In genomic region chr2:174776223-174776622, GRCh38 we compare ENCODE assay signal across 13 cellular contexts. TPM values are rescaled to one million over a fixed set of nuclear protein-coding genes. Genes with fewer than 3 reads are reported as not detected.
DNase-seq lines count a peak whose midpoint lies in the region; ATAC-seq and TF ChIP-seq lines count a peak whose summit lies in the region.
"Had no signal": no experiment of that assay in that cellular context is flagged by ENCODE, and none has a peak within 500 bp of the region (broad histone marks: within the 10 kb centered on the region; RNA-seq: fewer than 3 reads in every experiment).

No MANE protein-coding gene starts in this region.

- H3K4me3 ChIP-seq in OCI-LY1 (ENCODE audit: low read depth, low read length, poor library complexity, severe bottlenecking) (no peak overlapping the region), retinal pigment epithelial cell (ENCODE audit: low read length) (no peak overlapping the region), tibial nerve (no peak overlapping the region)
- H3K4me3 ChIP-seq: SK-N-MC had no signal

- 0 out of 2 replicates have a peak, but pooled peaks cover 3% of the 10 kb centered on the region for H3K27me3 ChIP-seq in OCI-LY1 (ENCODE audit: insufficient read depth, low read length)
- H3K27me3 ChIP-seq in tibial nerve, result no peaks in the 10 kb centered on the region

- H3K36me3 ChIP-seq in OCI-LY1 (ENCODE audit: insufficient read depth, low read length) (no peaks in the 10 kb centered on the region), tibial nerve (no peaks in the 10 kb centered on the region)

- H3K4me1 Mint-ChIP-seq in activated naive CD8-positive, alpha-beta T cell treated with anti-CD3 and anti-CD28 coated beads for 36 hours, result peaks cover 70% of the 10 kb centered on the region
- H3K4me1 Mint-ChIP-seq in activated naive CD8-positive, alpha-beta T cell treated with anti-CD3 and anti-CD28 coated beads, Interleukin-2, amount 50 U/mL, for 24 hours, result peaks cover 56% of the 10 kb centered on the region
- H3K4me1 Mint-ChIP-seq in endothelial cell (ENCODE audit: unreplicated experiment), result peaks cover 42% of the 10 kb centered on the region

- no peak for ATAC-seq in activated naive CD8-positive, alpha-beta T cell treated with anti-CD3 and anti-CD28 coated beads, Interleukin-2, amount 50 U/mL, for 24 hours
- ATAC-seq in GM19324 (IDR thresholded peaks at IDR 0.05; ENCODE audit: low FRiP score, unreplicated experiment), result no peak
- ATAC-seq: natural killer cell treated with Interleukin-12 subunit alpha and Interleukin-12 subunit beta and Interleukin-15 and Interleukin-18, amount 100 ng/mL, for 72 hours had no signal

- H3K79me2 ChIP-seq in OCI-LY1 (ENCODE audit: insufficient read depth, low read length), result no peaks in the 10 kb centered on the region

- H3K9me3 Mint-ChIP-seq in activated naive CD8-positive, alpha-beta T cell treated with anti-CD3 and anti-CD28 coated beads for 36 hours, result no peaks in the 10 kb centered on the region
- no peaks in the 10 kb centered on the region for H3K9me3 Mint-ChIP-seq in activated naive CD8-positive, alpha-beta T cell treated with anti-CD3 and anti-CD28 coated beads, Interleukin-2, amount 50 U/mL, for 24 hours
- H3K9me3 Mint-ChIP-seq in endothelial cell (ENCODE audit: unreplicated experiment), result no peaks in the 10 kb centered on the region
- H3K9me3 Mint-ChIP-seq: natural killer cell treated with Interleukin-12 subunit alpha and Interleukin-12 subunit beta and Interleukin-15 and Interleukin-18, amount 100 ng/mL, for 72 hours had no signal

- peak overlapping the region; percentile 25 for H3K27ac Mint-ChIP-seq in activated naive CD8-positive, alpha-beta T cell treated with anti-CD3 and anti-CD28 coated beads for 36 hours
- no peak overlapping the region for H3K27ac Mint-ChIP-seq in activated naive CD8-positive, alpha-beta T cell treated with anti-CD3 and anti-CD28 coated beads, Interleukin-2, amount 50 U/mL, for 24 hours
- H3K27ac Mint-ChIP-seq in endothelial cell (ENCODE audit: unreplicated experiment), result peak overlapping the region; percentile 48
- H3K27ac Mint-ChIP-seq: natural killer cell treated with Interleukin-12 subunit alpha and Interleukin-12 subunit beta and Interleukin-15 and Interleukin-18, amount 100 ng/mL, for 72 hours had no signal

- no peaks in the 10 kb centered on the region for H3F3A ChIP-seq in OCI-LY1 (ENCODE audit: insufficient read depth, low read length)

- H3K27ac ChIP-seq in OCI-LY1 (ENCODE audit: low read depth, low read length, poor library complexity, severe bottlenecking) (no peak overlapping the region), tibial nerve (no peak overlapping the region)
- H3K27ac ChIP-seq: SK-N-MC had no signal

- TF ChIP-seq POLR2A in tibial nerve (IDR thresholded peaks at IDR 0.05), result no peak

- H3K9me3 ChIP-seq in OCI-LY1 (ENCODE audit: low read length) (no peaks in the 10 kb centered on the region), tibial nerve (no peaks in the 10 kb centered on the region)

- no peaks in the 10 kb centered on the region for H3K36me3 Mint-ChIP-seq in activated naive CD8-positive, alpha-beta T cell treated with anti-CD3 and anti-CD28 coated beads for 36 hours
- H3K36me3 Mint-ChIP-seq in activated naive CD8-positive, alpha-beta T cell treated with anti-CD3 and anti-CD28 coated beads, Interleukin-2, amount 50 U/mL, for 24 hours (ENCODE audit: low read depth), result no peaks in the 10 kb centered on the region
- H3K36me3 Mint-ChIP-seq in endothelial cell (ENCODE audit: low read depth, unreplicated experiment), result peaks cover 3% of the 10 kb centered on the region
- H3K36me3 Mint-ChIP-seq: natural killer cell treated with Interleukin-12 subunit alpha and Interleukin-12 subunit beta and Interleukin-15 and Interleukin-18, amount 100 ng/mL, for 72 hours had no signal

- H3K4me1 ChIP-seq in OCI-LY1 (ENCODE audit: insufficient read depth, low read length, severe bottlenecking) (peaks cover 32% of the 10 kb centered on the region), tibial nerve (peaks cover 0 to 21% (median 13%) of the 10 kb centered on the region in 4 donors)

- H3K9ac ChIP-seq in OCI-LY1 (ENCODE audit: low read length), result no peak overlapping the region

- H3K4me2 ChIP-seq in OCI-LY1 (ENCODE audit: low read length), result no peak overlapping the region

- no peak overlapping the region for H2AFZ ChIP-seq in OCI-LY1 (ENCODE audit: low read length)

- TF ChIP-seq CTCF in OCI-LY1 (IDR thresholded peaks at IDR 0.05; ENCODE audit: low read length) (peak; percentile 79), endothelial cell (IDR thresholded peaks at IDR 0.05; ENCODE audit: unreplicated experiment) (peak; percentile 66), retinal pigment epithelial cell (conservative IDR thresholded peaks at IDR 0.05; ENCODE audit: low read depth, low read length) (peak; percentile 43), tibial nerve (IDR thresholded peaks at IDR 0.05) (no peak)

- no peaks in the 10 kb centered on the region for H3K27me3 Mint-ChIP-seq in activated naive CD8-positive, alpha-beta T cell treated with anti-CD3 and anti-CD28 coated beads for 36 hours
- no peaks in the 10 kb centered on the region for H3K27me3 Mint-ChIP-seq in activated naive CD8-positive, alpha-beta T cell treated with anti-CD3 and anti-CD28 coated beads, Interleukin-2, amount 50 U/mL, for 24 hours
- H3K27me3 Mint-ChIP-seq in endothelial cell (ENCODE audit: unreplicated experiment), result peaks cover 4% of the 10 kb centered on the region

- no peak for DNase-seq in activated naive CD8-positive, alpha-beta T cell treated with anti-CD3 and anti-CD28 coated beads for 36 hours
- no peak for DNase-seq in activated naive CD8-positive, alpha-beta T cell treated with anti-CD3 and anti-CD28 coated beads, Interleukin-2, amount 50 U/mL, for 24 hours
- DNase-seq in endothelial cell (ENCODE audit: low spot score) (peak; percentile 43), retinal pigment epithelial cell (ENCODE audit: low read depth) (no peak), tibial nerve (ENCODE audit: low spot score in 2 of 2) (no peak), NCI-H2107 (lab: John Stamatoyannopoulos, UW) (no peak)
- DNase-seq: activated CD8-positive, alpha-beta memory T cell treated with anti-CD3 and anti-CD28 coated beads, Interleukin-2, amount 50 U/mL, for 4 hours; central memory CD4-positive, alpha-beta T cell; substantia nigra had no signal

- no peaks in the 10 kb centered on the region for H4K20me1 ChIP-seq in OCI-LY1 (ENCODE audit: insufficient read depth, low read length)

- 76 to 77% methylated on average over 6 of the region's 6 CpGs for WGBS in tibial nerve, 2 donors

- TF ChIP-seq EP300 in tibial nerve (IDR thresholded peaks at IDR 0.05), result no peak

- H3K4me3 Mint-ChIP-seq in activated naive CD8-positive, alpha-beta T cell treated with anti-CD3 and anti-CD28 coated beads for 36 hours, result no peak overlapping the region
- H3K4me3 Mint-ChIP-seq in activated naive CD8-positive, alpha-beta T cell treated with anti-CD3 and anti-CD28 coated beads, Interleukin-2, amount 50 U/mL, for 24 hours, result no peak overlapping the region
- H3K4me3 Mint-ChIP-seq in endothelial cell (ENCODE audit: unreplicated experiment), result no peak overlapping the region
- H3K4me3 Mint-ChIP-seq: natural killer cell treated with Interleukin-12 subunit alpha and Interleukin-12 subunit beta and Interleukin-15 and Interleukin-18, amount 100 ng/mL, for 72 hours had no signal

- no peaks in the 10 kb centered on the region for H3K9me2 ChIP-seq in OCI-LY1 (ENCODE audit: low read depth, low read length)

RNA-seq across cellular contexts. Expression of gene CHRNA1, which starts 12.0 kb away (rescaled TPM):
- not detected for total RNA-seq in activated naive CD8-positive, alpha-beta T cell treated with anti-CD3 and anti-CD28 coated beads for 36 hours
- total RNA-seq in endothelial cell (ENCODE audit: unreplicated experiment), result 0.41 TPM
- not detected for total RNA-seq in tibial nerve
- total RNA-seq: natural killer cell treated with Interleukin-12 subunit alpha and Interleukin-12 subunit beta and Interleukin-15 and Interleukin-18, amount 100 ng/mL, for 72 hours had no signal

Comparison
In these comparisons a context has a peak if more than half of its experiments do, and no peak if none do; other contexts are left out.
1. CTCF ChIP-seq: peak in OCI-LY1 (single experiment), endothelial cell (single experiment) and retinal pigment epithelial cell (single experiment); none in tibial nerve (0 of 5).